16 cellular contexts compared by ENCODE assay signal in the genomic region with DNA sequence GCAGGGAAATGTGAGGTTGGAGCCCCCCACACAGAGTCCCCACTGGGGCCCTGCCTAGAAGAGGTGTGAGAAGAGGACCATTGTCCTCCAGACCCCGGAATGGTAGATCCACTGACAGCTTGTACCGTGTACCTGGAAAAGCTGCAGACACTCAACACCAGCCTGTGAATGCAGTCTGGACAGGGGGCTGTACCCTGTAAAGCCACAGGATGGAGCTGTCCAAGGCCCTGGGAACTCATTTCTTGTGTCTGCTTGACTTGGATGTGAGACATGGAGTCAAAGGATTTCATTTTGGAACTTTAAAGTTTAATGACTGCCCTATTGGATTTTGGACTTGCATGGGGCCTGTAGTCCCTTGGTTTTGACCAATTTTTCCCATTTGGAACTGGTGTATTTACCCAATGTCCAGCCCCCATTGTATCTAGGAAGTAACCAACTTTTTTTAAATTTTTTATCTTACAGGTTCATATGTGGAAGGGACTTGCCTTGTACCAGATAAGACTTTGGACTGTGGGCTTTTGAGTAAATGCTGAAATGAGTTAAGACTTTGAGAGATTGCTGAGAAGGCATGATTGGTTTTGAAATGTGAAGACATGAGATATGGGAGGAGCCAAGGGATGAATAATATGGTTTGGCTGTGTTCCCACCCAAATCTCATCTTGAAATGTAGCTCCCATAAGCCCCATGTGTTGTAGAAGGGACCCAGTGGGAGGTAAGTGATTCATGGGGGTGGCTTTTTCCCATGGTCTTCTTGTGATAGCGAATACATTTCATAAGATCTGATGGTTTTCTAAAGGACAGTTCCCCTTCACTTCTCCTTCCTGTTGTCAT.
DNase-seq lines count a peak whose midpoint lies in the region; ATAC-seq, FAIRE-seq and TF ChIP-seq lines count a peak whose summit lies in the region.
"Had no signal": no experiment of that assay in that cellular context is flagged by ENCODE, and none has a peak within 500 bp of the region (broad histone marks: within the 10 kb centered on the region; RNA-seq: fewer than 3 reads in every experiment).

No MANE protein-coding gene starts in this region.

- no peak for ATAC-seq in HG02588 (IDR thresholded peaks at IDR 0.05; ENCODE audit: unreplicated experiment)
- ATAC-seq: CD8-positive, alpha-beta T cell had no signal

- no peaks in the 10 kb centered on the region for H3K27me3 Mint-ChIP-seq in osteocyte (ENCODE audit: unreplicated experiment)
- H3K27me3 Mint-ChIP-seq: activated naive CD4-positive, alpha-beta T cell treated with anti-CD3 and anti-CD28 coated beads, Interleukin-2, amount 50 U/mL, for 24 hours had no signal

- TF ChIP-seq CTCF in osteocyte (IDR thresholded peaks at IDR 0.05) (peak; percentile 8), coronary artery (IDR thresholded peaks at IDR 0.05) (no peak)

- peaks cover 32% of the 10 kb centered on the region for H3K4me1 Mint-ChIP-seq in osteocyte (ENCODE audit: unreplicated experiment)
- H3K4me1 Mint-ChIP-seq: activated naive CD4-positive, alpha-beta T cell treated with anti-CD3 and anti-CD28 coated beads, Interleukin-2, amount 50 U/mL, for 24 hours had no signal

- FAIRE-seq in GM19239 (lab: Jason Lieb, UNC), result peak; percentile 33

- no peak overlapping the region for H3K4me3 Mint-ChIP-seq in osteocyte (ENCODE audit: unreplicated experiment)
- H3K4me3 Mint-ChIP-seq: activated naive CD4-positive, alpha-beta T cell treated with anti-CD3 and anti-CD28 coated beads, Interleukin-2, amount 50 U/mL, for 24 hours; CD8-positive, alpha-beta T cell had no signal

- H3K36me3 Mint-ChIP-seq in osteocyte (ENCODE audit: unreplicated experiment), result no peaks in the 10 kb centered on the region
- H3K36me3 Mint-ChIP-seq: activated naive CD4-positive, alpha-beta T cell treated with anti-CD3 and anti-CD28 coated beads, Interleukin-2, amount 50 U/mL, for 24 hours; CD8-positive, alpha-beta T cell had no signal

- no peak for DNase-seq in GM19239 (ENCODE audit: insufficient read length, low spot score)
- peak; percentile 16 for DNase-seq in NOMO-1 treated with dmso at 0.1 percent for 144 hours (lab: John Stamatoyannopoulos, UW; ENCODE audit: unreplicated experiment)
- peak; percentile 0 for DNase-seq in effector CD8-positive, alpha-beta T cell (lab: John Stamatoyannopoulos, UW)
- no peak for DNase-seq in osteocyte (ENCODE audit: extremely low spot score, unreplicated experiment)
- no peak for DNase-seq in coronary artery (ENCODE audit: low spot score)
- DNase-seq in NCI-H446 (lab: John Stamatoyannopoulos, UW), result no peak
- no peak for DNase-seq in NCI-H187 treated with DMSO at 0.1 percent for 48 hours (lab: John Stamatoyannopoulos, UW)
- DNase-seq: CD8-positive, alpha-beta T cell; mesendoderm; NCI-H1105; NCI-H510A treated with DMSO at 0.1 percent for 48 hours; ovary; testis had no signal

- H3K27ac Mint-ChIP-seq in osteocyte (ENCODE audit: unreplicated experiment), result no peak overlapping the region
- H3K27ac Mint-ChIP-seq: activated naive CD4-positive, alpha-beta T cell treated with anti-CD3 and anti-CD28 coated beads, Interleukin-2, amount 50 U/mL, for 24 hours; CD8-positive, alpha-beta T cell had no signal

- H3K4me3 ChIP-seq in coronary artery, result no peak overlapping the region
- H3K4me3 ChIP-seq: ovary, testis had no signal

- H3K27ac ChIP-seq in coronary artery, result no peak overlapping the region
- H3K27ac ChIP-seq: epithelial cell of prostate, ovary, testis had no signal

- peaks cover 6% of the 10 kb centered on the region for H3K9me3 Mint-ChIP-seq in osteocyte (ENCODE audit: unreplicated experiment)

Comparison
In these comparisons a context has a peak if more than half of its experiments do, and no peak if none do; other contexts are left out.
1. DNase-seq: peak in NOMO-1 treated with dmso at 0.1 percent for 144 hours (single experiment) and effector CD8-positive, alpha-beta T cell (single experiment); none in GM19239 (single experiment), osteocyte (single experiment), coronary artery (single experiment), NCI-H446 (0 of 2) and NCI-H187 treated with DMSO at 0.1 percent for 48 hours (single experiment).